In the genomic region with DNA sequence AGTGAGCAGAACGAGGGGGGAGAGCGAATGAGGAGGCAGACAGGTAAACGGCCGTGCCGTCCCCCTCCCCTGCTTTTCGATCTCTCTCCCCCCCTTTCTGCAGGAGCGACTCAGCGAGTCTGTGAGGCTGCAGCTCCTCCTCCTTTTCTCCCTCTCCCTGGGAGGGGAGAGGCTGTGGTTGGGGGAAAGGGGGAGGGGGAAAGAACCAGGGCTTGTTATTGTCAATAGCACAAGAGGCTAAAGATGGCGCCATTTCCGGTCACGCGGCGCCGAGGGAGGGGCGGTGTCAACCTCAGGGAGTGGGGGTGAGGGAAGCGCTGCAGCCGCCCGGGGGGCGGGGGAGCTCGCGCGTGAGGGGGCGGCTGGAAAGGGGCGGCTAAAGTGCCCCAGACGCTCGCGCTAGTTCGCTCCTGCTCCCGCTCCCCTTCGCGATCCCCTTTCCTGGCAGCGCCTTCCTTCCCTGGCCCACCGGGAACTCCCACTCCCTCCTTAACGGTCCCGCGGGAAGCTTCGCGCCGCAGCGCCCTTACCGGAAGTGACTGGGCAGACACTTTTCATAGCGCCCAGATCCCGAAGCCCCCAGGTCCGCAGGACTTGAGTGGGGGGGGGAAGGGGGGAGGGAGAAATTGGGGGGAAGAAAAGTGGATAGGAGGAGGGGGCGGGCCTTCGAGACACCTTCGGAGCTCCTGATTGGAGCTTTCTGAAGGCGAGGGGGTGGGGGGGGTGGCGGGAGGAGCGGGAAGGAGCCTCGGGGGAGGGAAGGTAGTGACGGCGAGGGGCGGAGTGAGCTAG, we compare ENCODE assay signal across 8 cellular contexts. TPM values are rescaled to one million over a fixed set of nuclear protein-coding genes. Genes with fewer than 3 reads are reported as not detected.
DNase-seq lines count a peak whose midpoint lies in the region; ATAC-seq and TF ChIP-seq lines count a peak whose summit lies in the region.

A gene (minus strand): TSS at position 121 of the 792 bp plus-strand sequence. CDS start 324 bp downstream, outside the sequence.

- H3K27ac Mint-ChIP-seq in activated naive CD4-positive, alpha-beta T cell treated with anti-CD3 and anti-CD28 coated beads, Interleukin-2, amount 50 U/mL, for 24 hours: peak within 1 kb of the TSS; percentile 99

- H3K9me3 ChIP-seq in suprapubic skin: no peaks in the 10 kb centered on the region

- H3K9me3 Mint-ChIP-seq in activated naive CD4-positive, alpha-beta T cell treated with anti-CD3 and anti-CD28 coated beads, Interleukin-2, amount 50 U/mL, for 24 hours: no peaks in the 10 kb centered on the region

- DNase-seq in GM06990 (ENCODE audit: extremely low read depth, insufficient read length): peak; percentile 94
- DNase-seq in NCI-H1092 (lab: John Stamatoyannopoulos, UW): peak; percentile 94
- peak; percentile 94 for DNase-seq in globus pallidus (ENCODE audit: low spot score)
- peak; percentile 88 for DNase-seq in occipital lobe (lab: John Stamatoyannopoulos, UW)
- peak; percentile 95 to 96 for DNase-seq in suprapubic skin (ENCODE audit: low spot score in 2 of 2)

- peak in 1 of 2 donors; percentile 34 for TF ChIP-seq POLR2A in suprapubic skin (IDR thresholded peaks at IDR 0.05)

- TF ChIP-seq EP300 in suprapubic skin (IDR thresholded peaks at IDR 0.05): no peak

- ATAC-seq in HG02588 (IDR thresholded peaks at IDR 0.05; ENCODE audit: unreplicated experiment): peak; percentile 80
- ATAC-seq in SK-N-SH treated with all-trans-retinoic acid at 6 μM for 48 hours: peak; percentile 89

- peak within 1 kb of the TSS; percentile 67 for H3K4me3 ChIP-seq in GM06990 (replicated peaks; ENCODE audit: low read depth, low read length)
- H3K4me3 ChIP-seq in suprapubic skin: peak within 1 kb of the TSS; percentile 60

- no peaks in the 10 kb centered on the region for H3K36me3 ChIP-seq in GM06990 (ENCODE audit: control insufficient read depth, insufficient read depth, low read length)
- no peaks in the 10 kb centered on the region for H3K36me3 ChIP-seq in suprapubic skin

- H3K27me3 ChIP-seq in GM06990 (replicated peaks; ENCODE audit: control insufficient read depth, insufficient read depth, low read length): no peaks in the 10 kb centered on the region
- no peaks in the 10 kb centered on the region for H3K27me3 ChIP-seq in suprapubic skin

- WGBS in suprapubic skin: 37% methylated on average over 38 of the region's 54 CpGs

- peaks cover 27% of the 10 kb centered on the region for H3K4me1 ChIP-seq in suprapubic skin

- peaks cover 3% of the 10 kb centered on the region for H3K36me3 Mint-ChIP-seq in activated naive CD4-positive, alpha-beta T cell treated with anti-CD3 and anti-CD28 coated beads, Interleukin-2, amount 50 U/mL, for 24 hours

- H3K27me3 Mint-ChIP-seq in activated naive CD4-positive, alpha-beta T cell treated with anti-CD3 and anti-CD28 coated beads, Interleukin-2, amount 50 U/mL, for 24 hours: no peaks in the 10 kb centered on the region

- H3K4me3 Mint-ChIP-seq in activated naive CD4-positive, alpha-beta T cell treated with anti-CD3 and anti-CD28 coated beads, Interleukin-2, amount 50 U/mL, for 24 hours: peak within 1 kb of the TSS; percentile 98

- TF ChIP-seq CTCF in GM06990 (IDR thresholded peaks at IDR 0.05; ENCODE audit: insufficient read depth, low read length, poor library complexity, severe bottlenecking): no peak
- TF ChIP-seq CTCF in suprapubic skin (IDR thresholded peaks at IDR 0.05): no peak

- H3K4me1 Mint-ChIP-seq in activated naive CD4-positive, alpha-beta T cell treated with anti-CD3 and anti-CD28 coated beads, Interleukin-2, amount 50 U/mL, for 24 hours: peaks cover 30% of the 10 kb centered on the region

- H3K27ac ChIP-seq in suprapubic skin: peak within 1 kb of the TSS; percentile 98

TF ChIP-seq in SK-N-SH treated with all-trans-retinoic acid at 6 μM for 48 hours, 23 proteins besides CTCF, POLR2A, EP300 and RAD21:
- TF ChIP-seq, protein P1, sequence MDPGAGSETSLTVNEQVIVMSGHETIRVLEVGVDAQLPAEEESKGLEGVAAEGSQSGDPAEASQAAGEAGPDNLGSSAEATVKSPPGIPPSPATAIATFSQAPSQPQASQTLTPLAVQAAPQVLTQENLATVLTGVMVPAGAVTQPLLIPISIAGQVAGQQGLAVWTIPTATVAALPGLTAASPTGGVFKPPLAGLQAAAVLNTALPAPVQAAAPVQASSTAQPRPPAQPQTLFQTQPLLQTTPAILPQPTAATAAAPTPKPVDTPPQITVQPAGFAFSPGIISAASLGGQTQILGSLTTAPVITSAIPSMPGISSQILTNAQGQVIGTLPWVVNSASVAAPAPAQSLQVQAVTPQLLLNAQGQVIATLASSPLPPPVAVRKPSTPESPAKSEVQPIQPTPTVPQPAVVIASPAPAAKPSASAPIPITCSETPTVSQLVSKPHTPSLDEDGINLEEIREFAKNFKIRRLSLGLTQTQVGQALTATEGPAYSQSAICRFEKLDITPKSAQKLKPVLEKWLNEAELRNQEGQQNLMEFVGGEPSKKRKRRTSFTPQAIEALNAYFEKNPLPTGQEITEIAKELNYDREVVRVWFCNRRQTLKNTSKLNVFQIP (CRISPR knock-in tag; IDR thresholded peaks at IDR 0.05; ENCODE audit: borderline replicate concordance, low read depth): no peak
- TF ChIP-seq, protein P2, sequence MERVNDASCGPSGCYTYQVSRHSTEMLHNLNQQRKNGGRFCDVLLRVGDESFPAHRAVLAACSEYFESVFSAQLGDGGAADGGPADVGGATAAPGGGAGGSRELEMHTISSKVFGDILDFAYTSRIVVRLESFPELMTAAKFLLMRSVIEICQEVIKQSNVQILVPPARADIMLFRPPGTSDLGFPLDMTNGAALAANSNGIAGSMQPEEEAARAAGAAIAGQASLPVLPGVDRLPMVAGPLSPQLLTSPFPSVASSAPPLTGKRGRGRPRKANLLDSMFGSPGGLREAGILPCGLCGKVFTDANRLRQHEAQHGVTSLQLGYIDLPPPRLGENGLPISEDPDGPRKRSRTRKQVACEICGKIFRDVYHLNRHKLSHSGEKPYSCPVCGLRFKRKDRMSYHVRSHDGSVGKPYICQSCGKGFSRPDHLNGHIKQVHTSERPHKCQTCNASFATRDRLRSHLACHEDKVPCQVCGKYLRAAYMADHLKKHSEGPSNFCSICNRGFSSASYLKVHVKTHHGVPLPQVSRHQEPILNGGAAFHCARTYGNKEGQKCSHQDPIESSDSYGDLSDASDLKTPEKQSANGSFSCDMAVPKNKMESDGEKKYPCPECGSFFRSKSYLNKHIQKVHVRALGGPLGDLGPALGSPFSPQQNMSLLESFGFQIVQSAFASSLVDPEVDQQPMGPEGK (CRISPR knock-in tag; IDR thresholded peaks at IDR 0.05; ENCODE audit: borderline replicate concordance): peak; percentile 72; the same call in 1 of the 2 replicates
TF ChIP-seq in SK-N-SH treated with all-trans-retinoic acid at 6 μM for 48 hours: peak in this region for 1.

RNA-seq across cellular contexts. Expression of the gene that starts here (rescaled TPM):
- total RNA-seq in occipital lobe: 39.8 TPM
- total RNA-seq in suprapubic skin: 10 to 100 TPM; 18.6 to 47.2 (median 28.4) TPM

Comparison
In these comparisons a context has a peak if more than half of its experiments do, and no peak if none do; other contexts are left out.
1. Peak in every context shown above with its lines: DNase-seq, ATAC-seq, H3K4me3 ChIP-seq and H3K27ac ChIP-seq.